Comparison of ENCODE assay signal across 22 cellular contexts in the genomic region with DNA sequence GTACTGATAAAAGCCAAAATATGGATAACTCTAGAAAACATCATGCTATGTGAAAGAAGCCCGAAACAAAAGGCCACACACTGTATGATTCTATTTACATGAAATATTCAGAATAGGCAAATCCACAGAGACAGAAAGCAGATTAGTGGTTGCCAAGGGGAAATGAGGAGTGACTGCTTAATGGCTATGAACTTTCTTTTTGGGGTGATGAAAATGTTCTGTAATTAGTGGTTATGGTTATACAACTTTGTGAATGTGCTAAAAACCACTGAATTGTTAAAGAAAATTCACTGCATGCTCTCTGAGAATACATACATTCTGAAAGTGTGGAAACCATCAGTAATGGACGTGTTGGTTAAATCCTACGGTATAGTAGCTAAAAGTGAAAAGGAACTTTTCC.
"Had no signal": no experiment of that assay in that cellular context is flagged by ENCODE, and none has a peak within 500 bp of the region (broad histone marks: within the 10 kb centered on the region; RNA-seq: fewer than 3 reads in every experiment).

No MANE protein-coding gene starts in this region.

- ATAC-seq: K562, Panc1, PC-3 had no signal

- H3K27ac ChIP-seq: HL-60, KMS-11, RWPE1, SJSA1, SK-N-MC had no signal

- H3K9me3 ChIP-seq: SJSA1 had no signal

- H3K4me2 ChIP-seq: KMS-11 had no signal

- DNase-seq: NCI-H1105; NCI-H1417; NCI-H1436 treated with DMSO at 0.1 percent for 48 hours; NCI-H1694 treated with DMSO at 0.1 percent for 48 hours; NCI-H1930; NCI-H2081; NCI-H2107; NCI-H2227 treated with DMSO at 0.1 percent for 48 hours; NCI-H524 treated with DMSO at 0.1 percent for 48 hours; NCI-H69; NCI-H774; NK-92 treated with Interleukin-12 subunit alpha and Interleukin-12 subunit beta, amount 100 ng/mL, for 24 hours; PC-3; SHP77 had no signal

- H3K9ac ChIP-seq: KMS-11 had no signal

- H3K36me3 ChIP-seq: SJSA1 had no signal

- H3K4me3 ChIP-seq: K562, SJSA1, SK-N-MC had no signal

- FAIRE-seq: HTR-8/SVneo, K562 had no signal
